In the genomic region with DNA sequence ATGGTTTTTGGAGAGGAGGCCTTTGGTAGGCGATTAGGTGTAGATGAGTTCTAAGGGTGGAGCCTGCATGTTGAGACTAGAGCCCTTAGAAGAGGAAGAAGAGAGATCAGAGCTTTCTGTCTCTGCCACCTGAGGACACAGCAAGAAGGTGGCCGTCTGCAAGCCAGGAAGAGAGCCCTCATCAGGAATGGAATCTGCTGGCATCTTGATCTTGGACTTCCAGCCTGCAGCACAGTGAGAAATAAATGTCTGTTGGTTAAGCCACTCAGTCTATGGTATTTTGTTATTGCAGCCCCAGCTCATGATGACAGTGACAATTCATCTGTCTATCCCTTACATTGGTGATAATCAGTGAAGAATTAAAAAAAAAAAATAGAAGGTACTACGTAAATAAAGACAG, we compare ENCODE assay signal across 22 cellular contexts.
"Had no signal": no experiment of that assay in that cellular context is flagged by ENCODE, and none has a peak within 500 bp of the region (broad histone marks: within the 10 kb centered on the region; RNA-seq: fewer than 3 reads in every experiment).

No MANE protein-coding gene starts in this region.

- H3K27me3 ChIP-seq: heart left ventricle, pancreas, spleen, testis, transverse colon had no signal

- H3K36me3 ChIP-seq: heart left ventricle, pancreas, spleen, transverse colon had no signal

- H3K9me3 Mint-ChIP-seq: endodermal cell; neural crest cell; stimulated activated naive B cell treated with anti-CD40 and anti-IgM and Interleukin-4, amounts not matched to agents 10 μg/mL and 1 μg/mL and 100 μg/mL, for 72 hours; stimulated activated naive CD8-positive, alpha-beta T cell treated with anti-CD3 and anti-CD28 coated beads, Interleukin-15, amount 100 ng/mL, for 72 hours had no signal

- H3K9me3 ChIP-seq: heart left ventricle, mucosa of descending colon, pancreas, spleen, testis, transverse colon had no signal

- DNase-seq: effector CD4-positive, alpha-beta T cell; endodermal cell; heart left ventricle; hippocampal formation; mammary epithelial cell; mucosa of descending colon; naive thymus-derived CD8-positive, alpha-beta T cell; pancreas; right cardiac atrium; spleen; stimulated activated CD4-positive, alpha-beta T cell treated with anti-CD3 and anti-CD28 coated beads, Interleukin-15, amount 100 ng/mL, for 24 hours; stimulated activated CD4-positive, alpha-beta T cell treated with anti-CD3 and anti-CD28 coated beads, Interleukin-1b, Interleukin-23, amount 100 ng/mL, for 48 hours; stimulated activated CD4-positive, alpha-beta T cell treated with anti-CD3 and anti-CD28 coated beads, Interleukin-4, amount 100 ng/mL, for 4 hours; stimulated activated naive B cell treated with anti-CD40 and anti-IgM and Interleukin-4, amounts not matched to agents 10 μg/mL and 1 μg/mL and 100 μg/mL, for 72 hours; stimulated activated naive CD8-positive, alpha-beta T cell treated with anti-CD3 and anti-CD28 coated beads, Interleukin-15, amount 100 ng/mL, for 72 hours; testis; transverse colon had no signal

- H3K4me3 ChIP-seq: coronary artery, heart left ventricle, mucosa of descending colon, pancreas, spleen, testis, transverse colon had no signal

- H3K4me3 Mint-ChIP-seq: endodermal cell; naive thymus-derived CD8-positive, alpha-beta T cell; neural crest cell; stimulated activated naive B cell treated with anti-CD40 and anti-IgM and Interleukin-4, amounts not matched to agents 10 μg/mL and 1 μg/mL and 100 μg/mL, for 72 hours; stimulated activated naive CD8-positive, alpha-beta T cell treated with anti-CD3 and anti-CD28 coated beads, Interleukin-15, amount 100 ng/mL, for 72 hours had no signal

- H3K4me1 ChIP-seq: pancreas, testis, transverse colon had no signal

- FAIRE-seq: endothelial cell of umbilical vein, frontal cortex, pancreas had no signal

- H3K27ac Mint-ChIP-seq: endodermal cell; progenitor cell of endocrine pancreas; stimulated activated naive B cell treated with anti-CD40 and anti-IgM and Interleukin-4, amounts not matched to agents 10 μg/mL and 1 μg/mL and 100 μg/mL, for 72 hours; stimulated activated naive CD8-positive, alpha-beta T cell treated with anti-CD3 and anti-CD28 coated beads, Interleukin-15, amount 100 ng/mL, for 72 hours had no signal

- H3K27ac ChIP-seq: coronary artery, heart left ventricle, pancreas, spleen, testis, transverse colon had no signal

- H3K27me3 Mint-ChIP-seq: stimulated activated naive CD8-positive, alpha-beta T cell treated with anti-CD3 and anti-CD28 coated beads, Interleukin-15, amount 100 ng/mL, for 72 hours had no signal

- H3K4me1 Mint-ChIP-seq: endodermal cell; stimulated activated naive CD8-positive, alpha-beta T cell treated with anti-CD3 and anti-CD28 coated beads, Interleukin-15, amount 100 ng/mL, for 72 hours had no signal

- ATAC-seq: heart left ventricle; mucosa of descending colon; naive thymus-derived CD8-positive, alpha-beta T cell; pancreas; right cardiac atrium; stimulated activated naive B cell treated with anti-CD40 and anti-IgM and Interleukin-4, amounts not matched to agents 10 μg/mL and 1 μg/mL and 100 μg/mL, for 72 hours; stimulated activated naive CD8-positive, alpha-beta T cell treated with anti-CD3 and anti-CD28 coated beads, Interleukin-15, amount 100 ng/mL, for 72 hours had no signal

- H3K36me3 Mint-ChIP-seq: naive thymus-derived CD8-positive, alpha-beta T cell; stimulated activated naive B cell treated with anti-CD40 and anti-IgM and Interleukin-4, amounts not matched to agents 10 μg/mL and 1 μg/mL and 100 μg/mL, for 72 hours had no signal
